In the genomic region with DNA sequence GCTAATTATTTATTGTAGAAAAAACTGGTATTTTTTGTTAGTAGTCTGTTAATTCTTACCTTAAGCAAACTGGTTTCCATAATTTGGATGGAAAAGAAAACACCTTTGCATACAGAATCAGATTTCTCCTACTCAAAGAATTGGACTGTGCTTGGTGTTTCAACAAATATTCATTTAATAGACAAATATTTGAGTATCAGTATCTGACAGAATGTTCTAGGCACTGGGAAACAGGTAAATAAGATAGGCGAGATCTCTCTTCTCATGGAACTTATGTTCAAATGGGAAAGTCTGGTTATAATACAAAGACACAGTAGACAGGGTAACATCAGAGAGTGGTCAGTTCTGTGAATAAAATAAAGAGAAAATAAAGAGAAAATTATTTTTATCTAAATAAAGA, we compare ENCODE assay signal across 2 cellular contexts.
TF ChIP-seq lines count a peak whose summit lies in the region.

No MANE protein-coding gene starts in this region.

TF ChIP-seq in liver, 16 proteins besides CTCF, POLR2A, EP300 and RAD21 (continued from another document):
- TF ChIP-seq, protein P1, sequence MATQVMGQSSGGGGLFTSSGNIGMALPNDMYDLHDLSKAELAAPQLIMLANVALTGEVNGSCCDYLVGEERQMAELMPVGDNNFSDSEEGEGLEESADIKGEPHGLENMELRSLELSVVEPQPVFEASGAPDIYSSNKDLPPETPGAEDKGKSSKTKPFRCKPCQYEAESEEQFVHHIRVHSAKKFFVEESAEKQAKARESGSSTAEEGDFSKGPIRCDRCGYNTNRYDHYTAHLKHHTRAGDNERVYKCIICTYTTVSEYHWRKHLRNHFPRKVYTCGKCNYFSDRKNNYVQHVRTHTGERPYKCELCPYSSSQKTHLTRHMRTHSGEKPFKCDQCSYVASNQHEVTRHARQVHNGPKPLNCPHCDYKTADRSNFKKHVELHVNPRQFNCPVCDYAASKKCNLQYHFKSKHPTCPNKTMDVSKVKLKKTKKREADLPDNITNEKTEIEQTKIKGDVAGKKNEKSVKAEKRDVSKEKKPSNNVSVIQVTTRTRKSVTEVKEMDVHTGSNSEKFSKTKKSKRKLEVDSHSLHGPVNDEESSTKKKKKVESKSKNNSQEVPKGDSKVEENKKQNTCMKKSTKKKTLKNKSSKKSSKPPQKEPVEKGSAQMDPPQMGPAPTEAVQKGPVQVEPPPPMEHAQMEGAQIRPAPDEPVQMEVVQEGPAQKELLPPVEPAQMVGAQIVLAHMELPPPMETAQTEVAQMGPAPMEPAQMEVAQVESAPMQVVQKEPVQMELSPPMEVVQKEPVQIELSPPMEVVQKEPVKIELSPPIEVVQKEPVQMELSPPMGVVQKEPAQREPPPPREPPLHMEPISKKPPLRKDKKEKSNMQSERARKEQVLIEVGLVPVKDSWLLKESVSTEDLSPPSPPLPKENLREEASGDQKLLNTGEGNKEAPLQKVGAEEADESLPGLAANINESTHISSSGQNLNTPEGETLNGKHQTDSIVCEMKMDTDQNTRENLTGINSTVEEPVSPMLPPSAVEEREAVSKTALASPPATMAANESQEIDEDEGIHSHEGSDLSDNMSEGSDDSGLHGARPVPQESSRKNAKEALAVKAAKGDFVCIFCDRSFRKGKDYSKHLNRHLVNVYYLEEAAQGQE (IDR thresholded peaks at IDR 0.05): no peak
- no peak for TF ChIP-seq YY1 (IDR thresholded peaks at IDR 0.05)
- TF ChIP-seq, protein P2, sequence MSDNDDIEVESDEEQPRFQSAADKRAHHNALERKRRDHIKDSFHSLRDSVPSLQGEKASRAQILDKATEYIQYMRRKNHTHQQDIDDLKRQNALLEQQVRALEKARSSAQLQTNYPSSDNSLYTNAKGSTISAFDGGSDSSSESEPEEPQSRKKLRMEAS (IDR thresholded peaks at IDR 0.05): no peak
- TF ChIP-seq FOXA1 (IDR thresholded peaks at IDR 0.05): no peak
- no peak for TF ChIP-seq HNF4G (IDR thresholded peaks at IDR 0.05)
- no peak for TF ChIP-seq NR2F2 (IDR thresholded peaks at IDR 0.05)
- TF ChIP-seq FOXA2 (IDR thresholded peaks at IDR 0.05): peak; percentile 46
- TF ChIP-seq JUND (IDR thresholded peaks at IDR 0.05): no peak
- TF ChIP-seq, protein P3, sequence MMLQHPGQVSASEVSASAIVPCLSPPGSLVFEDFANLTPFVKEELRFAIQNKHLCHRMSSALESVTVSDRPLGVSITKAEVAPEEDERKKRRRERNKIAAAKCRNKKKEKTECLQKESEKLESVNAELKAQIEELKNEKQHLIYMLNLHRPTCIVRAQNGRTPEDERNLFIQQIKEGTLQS (IDR thresholded peaks at IDR 0.05): no peak
- TF ChIP-seq ZBTB33 (IDR thresholded peaks at IDR 0.05): no peak
- no peak for TF ChIP-seq TAF1 (conservative IDR thresholded peaks at IDR 0.05)
- peak in 1 of 2 donors; percentile 8 for TF ChIP-seq RXRA (IDR thresholded peaks at IDR 0.05)

TF ChIP-seq in HepG2, 621 proteins besides CTCF, POLR2A, EP300 and RAD21 (continued from another document):
- TF ChIP-seq, protein P4, sequence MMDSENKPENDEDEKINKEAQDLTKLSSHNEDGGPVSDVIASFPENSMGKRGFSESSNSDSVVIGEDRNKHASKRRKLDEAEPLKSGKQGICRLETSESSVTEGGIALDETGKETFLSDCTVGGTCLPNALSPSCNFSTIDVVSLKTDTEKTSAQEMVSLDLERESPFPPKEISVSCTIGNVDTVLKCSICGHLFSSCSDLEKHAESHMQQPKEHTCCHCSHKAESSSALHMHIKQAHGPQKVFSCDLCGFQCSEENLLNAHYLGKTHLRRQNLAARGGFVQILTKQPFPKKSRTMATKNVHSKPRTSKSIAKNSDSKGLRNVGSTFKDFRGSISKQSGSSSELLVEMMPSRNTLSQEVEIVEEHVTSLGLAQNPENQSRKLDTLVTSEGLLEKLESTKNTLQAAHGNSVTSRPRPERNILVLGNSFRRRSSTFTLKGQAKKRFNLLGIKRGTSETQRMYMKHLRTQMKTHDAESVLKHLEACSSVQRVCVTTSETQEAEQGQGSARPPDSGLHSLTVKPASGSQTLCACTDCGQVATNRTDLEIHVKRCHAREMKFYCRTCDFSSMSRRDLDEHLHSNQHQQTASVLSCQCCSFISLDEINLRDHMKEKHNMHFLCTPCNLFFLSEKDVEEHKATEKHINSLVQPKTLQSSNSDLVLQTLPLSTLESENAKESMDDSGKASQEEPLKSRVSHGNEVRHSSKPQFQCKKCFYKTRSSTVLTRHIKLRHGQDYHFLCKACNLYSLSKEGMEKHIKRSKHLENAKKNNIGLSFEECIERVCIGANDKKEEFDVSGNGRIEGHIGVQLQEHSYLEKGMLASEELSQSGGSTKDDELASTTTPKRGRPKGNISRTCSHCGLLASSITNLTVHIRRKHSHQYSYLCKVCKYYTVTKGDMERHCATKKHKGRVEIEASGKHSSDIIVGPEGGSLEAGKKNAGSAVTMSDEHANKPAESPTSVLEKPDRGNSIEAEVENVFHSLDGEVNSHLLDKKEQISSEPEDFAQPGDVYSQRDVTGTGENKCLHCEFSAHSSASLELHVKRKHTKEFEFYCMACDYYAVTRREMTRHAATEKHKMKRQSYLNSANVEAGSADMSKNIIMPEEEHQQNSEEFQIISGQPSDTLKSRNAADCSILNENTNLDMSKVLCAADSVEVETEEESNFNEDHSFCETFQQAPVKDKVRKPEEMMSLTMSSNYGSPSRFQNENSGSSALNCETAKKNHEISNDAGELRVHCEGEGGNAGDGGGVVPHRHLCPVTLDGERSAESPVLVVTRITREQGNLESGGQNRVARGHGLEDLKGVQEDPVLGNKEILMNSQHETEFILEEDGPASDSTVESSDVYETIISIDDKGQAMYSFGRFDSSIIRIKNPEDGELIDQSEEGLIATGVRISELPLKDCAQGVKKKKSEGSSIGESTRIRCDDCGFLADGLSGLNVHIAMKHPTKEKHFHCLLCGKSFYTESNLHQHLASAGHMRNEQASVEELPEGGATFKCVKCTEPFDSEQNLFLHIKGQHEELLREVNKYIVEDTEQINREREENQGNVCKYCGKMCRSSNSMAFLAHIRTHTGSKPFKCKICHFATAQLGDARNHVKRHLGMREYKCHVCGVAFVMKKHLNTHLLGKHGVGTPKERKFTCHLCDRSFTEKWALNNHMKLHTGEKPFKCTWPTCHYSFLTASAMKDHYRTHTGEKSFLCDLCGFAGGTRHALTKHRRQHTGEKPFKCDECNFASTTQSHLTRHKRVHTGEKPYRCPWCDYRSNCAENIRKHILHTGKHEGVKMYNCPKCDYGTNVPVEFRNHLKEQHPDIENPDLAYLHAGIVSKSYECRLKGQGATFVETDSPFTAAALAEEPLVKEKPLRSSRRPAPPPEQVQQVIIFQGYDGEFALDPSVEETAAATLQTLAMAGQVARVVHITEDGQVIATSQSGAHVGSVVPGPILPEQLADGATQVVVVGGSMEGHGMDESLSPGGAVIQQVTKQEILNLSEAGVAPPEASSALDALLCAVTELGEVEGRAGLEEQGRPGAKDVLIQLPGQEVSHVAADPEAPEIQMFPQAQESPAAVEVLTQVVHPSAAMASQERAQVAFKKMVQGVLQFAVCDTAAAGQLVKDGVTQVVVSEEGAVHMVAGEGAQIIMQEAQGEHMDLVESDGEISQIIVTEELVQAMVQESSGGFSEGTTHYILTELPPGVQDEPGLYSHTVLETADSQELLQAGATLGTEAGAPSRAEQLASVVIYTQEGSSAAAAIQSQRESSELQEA (CRISPR knock-in tag; IDR thresholded peaks at IDR 0.05; ENCODE audit: not compliant biosample characterization): no peak
- TF ChIP-seq E2F2 (CRISPR knock-in tag; IDR thresholded peaks at IDR 0.05; ENCODE audit: borderline replicate concordance): no peak
- no peak for TF ChIP-seq JUNB (CRISPR knock-in tag; IDR thresholded peaks at IDR 0.05; ENCODE audit: borderline replicate concordance)
- no peak for TF ChIP-seq ZBTB10 (CRISPR knock-in tag; IDR thresholded peaks at IDR 0.05; ENCODE audit: borderline replicate concordance)
- TF ChIP-seq TSC22D2 (CRISPR knock-in tag; IDR thresholded peaks at IDR 0.05; ENCODE audit: borderline replicate concordance): no peak
- TF ChIP-seq ZNF432 (CRISPR knock-in tag; IDR thresholded peaks at IDR 0.05; ENCODE audit: borderline replicate concordance): no peak
- no peak for TF ChIP-seq ZNF530 (CRISPR knock-in tag; IDR thresholded peaks at IDR 0.05; ENCODE audit: low read depth)
